ENCODE assay signal across 13 cellular contexts in the genomic region with DNA sequence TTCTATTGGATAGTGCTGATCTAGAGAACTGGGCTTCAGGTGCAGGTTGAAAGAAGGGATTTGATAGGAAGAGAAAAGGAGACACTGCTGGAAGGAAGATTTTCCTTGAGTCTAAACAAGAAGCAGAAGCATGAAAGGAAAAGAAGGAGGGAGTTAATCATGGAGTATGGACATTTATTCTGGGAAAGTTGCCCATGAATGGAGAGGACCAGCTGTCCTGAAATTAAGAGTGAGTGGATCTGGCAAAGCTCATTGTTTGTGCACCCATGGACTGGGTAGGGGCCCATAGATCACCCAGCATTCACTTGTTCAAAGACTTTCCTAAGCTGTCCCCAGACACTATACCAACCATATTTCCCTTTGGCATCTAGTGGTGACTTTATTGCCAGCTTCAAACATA.
DNase-seq lines count a peak whose midpoint lies in the region; ATAC-seq and TF ChIP-seq lines count a peak whose summit lies in the region.
"Had no signal": no experiment of that assay in that cellular context is flagged by ENCODE, and none has a peak within 500 bp of the region (broad histone marks: within the 10 kb centered on the region; RNA-seq: fewer than 3 reads in every experiment).

No MANE protein-coding gene starts in this region.

- intact Hi-C loops in left colon (cut with DNase I, micrococcal nuclease) (no loop called here), testis (cut with DNase I; ENCODE audit: low total_unique reads) (loop anchor here (10.0 kb wide), 1 partner anchor 860 kb away; no protein-coding TSS in a partner anchor)

- no peak for TF ChIP-seq POLR2A in testis (IDR thresholded peaks at IDR 0.05)

- H3K27ac ChIP-seq in testis = no peak overlapping the region
- H3K27ac ChIP-seq: BLaER1 had no signal

- no peak for ATAC-seq in left colon
- ATAC-seq: GM12878 had no signal

- no peak for TF ChIP-seq CTCF in testis (IDR thresholded peaks at IDR 0.05)

- in situ Hi-C loops in ACHN (cut with HindIII; ENCODE audit: low pct_ligation_motif_present, low pct_unique_long_range_greater_than_20kb, low sequenced_read_pairs) = no loop called here

- no peaks in the 10 kb centered on the region for H3K4me1 ChIP-seq in testis
- H3K4me1 ChIP-seq: BLaER1 had no signal

- no peaks in the 10 kb centered on the region for H3K9me3 ChIP-seq in testis
- H3K9me3 ChIP-seq: BLaER1 had no signal

- H3K4me3 ChIP-seq in testis = no peak overlapping the region
- H3K4me3 ChIP-seq: BLaER1, GM12878 had no signal

- no peaks in the 10 kb centered on the region for H3K27me3 ChIP-seq in testis
- H3K27me3 ChIP-seq: BLaER1 had no signal

- H3K36me3 ChIP-seq in testis (ENCODE audit: low read depth, missing control alignments) = no peaks in the 10 kb centered on the region
- H3K36me3 ChIP-seq: BLaER1 had no signal

- peak; percentile 15 for DNase-seq in EH (ENCODE audit: low read depth)
- DNase-seq in NCI-H1694 treated with DMSO at 0.1 percent for 48 hours (lab: John Stamatoyannopoulos, UW) = peak; percentile 71
- DNase-seq in cerebellar cortex (ENCODE audit: low spot score) = peak; percentile 3
- DNase-seq in pons (ENCODE audit: low spot score) = peak; percentile 24
- DNase-seq in ACHN = no peak
- no peak for DNase-seq in left colon
- DNase-seq in testis = no peak
- DNase-seq: HCEC 1CT, NCI-H146, NCI-H510A, SIG-M5 had no signal

Comparison
In these comparisons a context has a peak if more than half of its experiments do, and no peak if none do; other contexts are left out.
1. DNase-seq: peak in EH (single experiment), NCI-H1694 treated with DMSO at 0.1 percent for 48 hours (single experiment), cerebellar cortex (single experiment) and pons (single experiment); none in ACHN (single experiment), left colon (0 of 2) and testis (single experiment).